Comparison of ENCODE assay signal across 1 cellular context in genomic region chr9:114691956-114692295, GRCh38.
TF ChIP-seq lines count a peak whose summit lies in the region.

No MANE protein-coding gene starts in this region.

TF ChIP-seq in A549, 52 proteins besides CTCF, POLR2A, EP300 and RAD21 (continued from another document):
- TF ChIP-seq HES2 (IDR thresholded peaks at IDR 0.05) (no peak), GATA3 (IDR thresholded peaks at IDR 0.05; ENCODE audit: borderline replicate concordance) (no peak)
